ENCODE assay signal across 8 cellular contexts in the genomic region with DNA sequence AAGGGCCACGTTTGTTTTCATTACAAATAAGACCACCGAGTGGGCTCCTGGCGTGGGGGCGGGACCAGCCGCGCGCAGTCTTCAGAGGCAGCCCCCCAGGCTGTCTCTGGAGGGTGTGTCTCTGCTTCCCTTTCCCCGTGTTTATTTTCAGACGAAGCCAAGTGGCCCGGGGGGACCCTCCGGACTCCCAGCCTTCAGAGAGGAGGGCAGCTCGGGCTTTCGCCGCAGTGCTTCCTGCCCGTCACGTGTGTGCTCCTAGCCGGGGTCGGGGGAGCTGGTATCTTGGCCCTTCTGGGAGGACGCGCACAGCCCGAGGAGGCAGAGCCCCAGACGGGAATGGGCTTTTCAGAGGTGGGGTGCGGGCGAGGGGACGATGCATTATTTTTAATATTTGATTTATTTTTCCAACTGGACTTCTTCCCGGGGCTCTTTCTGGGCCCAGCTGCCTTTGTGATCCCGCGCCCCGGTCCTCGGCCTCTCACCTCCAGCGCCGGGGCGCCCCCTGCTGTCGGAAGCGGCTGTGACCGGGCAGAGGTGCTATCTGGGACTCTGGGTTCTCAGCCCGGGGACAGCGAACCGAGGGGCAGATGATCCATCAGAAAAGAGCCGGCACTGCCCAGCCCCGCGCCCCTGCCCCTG.
DNase-seq lines count a peak whose midpoint lies in the region; ATAC-seq and TF ChIP-seq lines count a peak whose summit lies in the region.

No MANE protein-coding gene starts in this region.

- H3K27me3 ChIP-seq in A673 (replicated peaks; ENCODE audit: insufficient read depth, low read depth, low read length, poor library complexity): no peaks in the 10 kb centered on the region
- peaks cover 5% of the 10 kb centered on the region for H3K27me3 ChIP-seq in effector memory CD4-positive, alpha-beta T cell (replicated peaks; ENCODE audit: control insufficient read depth, insufficient read depth, low read length, poor library complexity, severe bottlenecking)

- no TSS peak for BruUV-seq in A673 (replicated peaks; lab: Mats Ljungman, UMichigan)

- TF ChIP-seq CTCF in A673 (conservative IDR thresholded peaks at IDR 0.05; ENCODE audit: low read depth, low read length): peak; percentile 94

- CTCF ChIA-PET in A673 (lab: Charles Lee): interaction anchor here (0.5 to 1.8 kb wide), 5 partner anchors 116 to 1442 kb away, joined by 3 to 6 read pairs (median 4); no protein-coding TSS in a partner anchor

- H3K4me3 ChIP-seq in A673 (ENCODE audit: low read depth, low read length, poor library complexity, severe bottlenecking): peak overlapping the region; percentile 37
- H3K4me3 ChIP-seq in effector memory CD4-positive, alpha-beta T cell (ENCODE audit: insufficient read depth, low read depth, low read length, poor library complexity, severe bottlenecking): peak overlapping the region; percentile 31

- no peaks in the 10 kb centered on the region for H3K9me3 ChIP-seq in A673 (ENCODE audit: low read depth, low read length, poor library complexity, severe bottlenecking)
- H3K9me3 ChIP-seq in effector memory CD4-positive, alpha-beta T cell (ENCODE audit: control insufficient read depth, low read length): no peaks in the 10 kb centered on the region

- DNase-seq in A673 (ENCODE audit: low spot score): peak; percentile 67
- DNase-seq in NCI-H69 (lab: John Stamatoyannopoulos, UW): peak; percentile 95
- DNase-seq in activated CD8-positive, alpha-beta memory T cell treated with anti-CD3 and anti-CD28 coated beads for 24 hours: peak; percentile 95
- peak; percentile 45 to 65 (median 47) for DNase-seq in effector memory CD4-positive, alpha-beta T cell
- peak; percentile 95 for DNase-seq in mesenteric fat pad (ENCODE audit: low spot score)
- DNase-seq in stimulated activated CD8-positive, alpha-beta memory T cell treated with anti-CD3 and anti-CD28 coated beads, Interleukin-12 subunit alpha, Interleukin-12 subunit beta, amount 100 ng/mL, for 4 hours (ENCODE audit: low read depth): peak; percentile 63

- H3K27ac ChIP-seq in A673 (ENCODE audit: low read depth, low read length, poor library complexity, severe bottlenecking): peak overlapping the region; percentile 62
- H3K27ac ChIP-seq in effector memory CD4-positive, alpha-beta T cell (ENCODE audit: insufficient read depth, low read length, poor library complexity, severe bottlenecking): no peak overlapping the region

- H3K4me1 ChIP-seq in A673 (ENCODE audit: insufficient read depth, low read length, poor library complexity, severe bottlenecking): peaks cover 11% of the 10 kb centered on the region
- peaks cover 8% of the 10 kb centered on the region for H3K4me1 ChIP-seq in effector memory CD4-positive, alpha-beta T cell (ENCODE audit: control insufficient read depth, insufficient read depth, low read length, poor library complexity, severe bottlenecking)

- H3K36me3 ChIP-seq in A673 (ENCODE audit: insufficient read depth, low read length, poor library complexity, severe bottlenecking): no peaks in the 10 kb centered on the region
- H3K36me3 ChIP-seq in effector memory CD4-positive, alpha-beta T cell (ENCODE audit: control insufficient read depth, insufficient read depth, low read length): no peaks in the 10 kb centered on the region

- POLR2A ChIA-PET in A673 (lab: Charles Lee; ENCODE audit: low non-redundant PET): no interaction called here

- intact Hi-C loops in A673 (cut with micrococcal nuclease; ENCODE audit: unreplicated experiment): loop anchor here (2.0 to 5.0 kb wide), 2 partner anchors 160 to 814 kb away; no protein-coding TSS in a partner anchor

- ATAC-seq in GM18517 (IDR thresholded peaks at IDR 0.05; ENCODE audit: unreplicated experiment) (peak; percentile 52), HG03354 (IDR thresholded peaks at IDR 0.05; ENCODE audit: poor library complexity, severe bottlenecking, unreplicated experiment) (peak; percentile 77)
